Comparison of ENCODE assay signal across 1 cellular context in genomic region chr6:34696189-34696738, GRCh38.
TF ChIP-seq lines count a peak whose summit lies in the region.

No MANE protein-coding gene starts in this region.

TF ChIP-seq in K562, 482 proteins besides CTCF, POLR2A, EP300 and RAD21 (continued from another document and continues in another):
- TF ChIP-seq ETS1 (conservative IDR thresholded peaks at IDR 0.05; ENCODE audit: control insufficient read depth, low read depth, low read length) (0 out of 2 replicates have a peak, but pooled peaks have one; percentile 52), ARID4B (CRISPR knock-in tag; IDR thresholded peaks at IDR 0.05) (no peak; the same call in 1 of the 2 replicates), TEAD2 (tag; IDR thresholded peaks at IDR 0.05) (no peak), TRIM28 (IDR thresholded peaks at IDR 0.05) (no peak), PURB (CRISPR knock-in tag; IDR thresholded peaks at IDR 0.05; ENCODE audit: low read depth) (no peak), TCF7 (IDR thresholded peaks at IDR 0.05; ENCODE audit: borderline replicate concordance) (no peak), NR4A1 (CRISPR knock-in tag; IDR thresholded peaks at IDR 0.05) (no peak), NR4A1 (tag; IDR thresholded peaks at IDR 0.05) (peak; percentile 45; the same call in 1 of the 2 replicates), ZNF175 (CRISPR knock-in tag; IDR thresholded peaks at IDR 0.05; ENCODE audit: low read depth) (no peak), ZBTB26 (CRISPR knock-in tag; IDR thresholded peaks at IDR 0.05) (no peak), TAF15 (IDR thresholded peaks at IDR 0.05; ENCODE audit: low read depth, low read length) (no peak), POLR3A (IDR thresholded peaks at IDR 0.05; ENCODE audit: borderline replicate concordance, extremely low read depth, insufficient read depth, insufficient read length) (no peak), SOX6 (IDR thresholded peaks at IDR 0.05) (no peak), ZNF444 (CRISPR knock-in tag; IDR thresholded peaks at IDR 0.05) (no peak), ZNF780A (CRISPR knock-in tag; IDR thresholded peaks at IDR 0.05) (no peak), BCLAF1 (IDR thresholded peaks at IDR 0.05; ENCODE audit: borderline replicate concordance in 1 of 2, control insufficient read depth in 1 of 2, low read depth in 2 of 2, low read length in 1 of 2) (no peak), JUND (IDR thresholded peaks at IDR 0.05; ENCODE audit: borderline replicate concordance, low read depth, low read length) (no peak), JUND (tag; IDR thresholded peaks at IDR 0.05; ENCODE audit: borderline replicate concordance, low read depth, low read length) (no peak), PREB (CRISPR knock-in tag; IDR thresholded peaks at IDR 0.05) (no peak), NRF1 (conservative IDR thresholded peaks at IDR 0.05 in 1 of 2, IDR thresholded peaks at IDR 0.05 in 1 of 2) (no peak), NR1H2 (CRISPR knock-in tag; IDR thresholded peaks at IDR 0.05) (no peak), HOMEZ (CRISPR knock-in tag; IDR thresholded peaks at IDR 0.05) (no peak), ATF7 (IDR thresholded peaks at IDR 0.05) (no peak), ZNF592 (IDR thresholded peaks at IDR 0.05) (0 out of 2 replicates have a peak, but pooled peaks have one; percentile 6), CHCHD3 (CRISPR knock-in tag; IDR thresholded peaks at IDR 0.05) (no peak), THRA (IDR thresholded peaks at IDR 0.05) (no peak), EZH2 (IDR thresholded peaks at IDR 0.05; ENCODE audit: borderline replicate concordance, low read depth, low read length) (no peak), RCOR1 (IDR thresholded peaks at IDR 0.05; ENCODE audit: borderline replicate concordance in 1 of 2, low read depth in 2 of 2, low read length in 2 of 2) (no peak), USF1 (CRISPR knock-in tag; IDR thresholded peaks at IDR 0.05) (no peak), HNRNPL (IDR thresholded peaks at IDR 0.05; ENCODE audit: low read depth, low read length) (0 out of 2 replicates have a peak, but pooled peaks have one; percentile 39), HMG20A (CRISPR knock-in tag; conservative IDR thresholded peaks at IDR 0.05) (no peak), ZFP91 (CRISPR knock-in tag; IDR thresholded peaks at IDR 0.05) (no peak), CBX8 (IDR thresholded peaks at IDR 0.05; ENCODE audit: borderline replicate concordance, extremely low read depth, low read depth, low read length, poor library complexity, severe bottlenecking) (no peak), U2AF1 (optimal IDR thresholded peaks at IDR 0.05; ENCODE audit: low read depth, low read length) (no peak)
